In genomic region chr19:31214086-31214485, GRCh38 we compare ENCODE assay signal across 8 cellular contexts.
A peak's percentile ranks its signal among the peaks of the same experiment; 100 is the strongest.
DNase-seq lines count a peak whose midpoint lies in the region; ATAC-seq, FAIRE-seq and TF ChIP-seq lines count a peak whose summit lies in the region.

No MANE protein-coding gene starts in this region.

- H3K4me3 ChIP-seq in keratinocyte (ENCODE audit: control insufficient read depth in 2 of 3, extremely low read depth in 1 of 3, insufficient read depth in 2 of 3, low read depth in 1 of 3, low read length in 3 of 3), result peak overlapping the region in 1 of 3 experiments; percentile 15

- no peaks in the 10 kb centered on the region for H3K79me2 ChIP-seq in keratinocyte (ENCODE audit: control insufficient read depth, insufficient read depth, low read length)

- peak overlapping the region; percentile 69 for H3K4me2 ChIP-seq in keratinocyte (ENCODE audit: control insufficient read depth, extremely low read depth, insufficient read depth, low read depth, low read length)

- H3K27me3 Mint-ChIP-seq in activated naive CD8-positive, alpha-beta T cell treated with anti-CD3 and anti-CD28 coated beads for 36 hours, result peaks cover 4% of the 10 kb centered on the region
- H3K27me3 Mint-ChIP-seq in type B pancreatic cell, result peaks cover 10% of the 10 kb centered on the region

- H4K20me1 ChIP-seq in keratinocyte (ENCODE audit: control insufficient read depth, extremely low read depth, insufficient read depth, low read length), result no peaks in the 10 kb centered on the region

- H2AFZ ChIP-seq in keratinocyte (ENCODE audit: control insufficient read depth, low read length), result peak overlapping the region; percentile 57

- DNase-seq in T-helper 1 cell (peak; percentile 65 to 98 (median 76)), keratinocyte (ENCODE audit: low read depth, low spot score) (peak; percentile 95), type B pancreatic cell (ENCODE audit: extremely low spot score, unreplicated experiment) (no peak)
- peak; percentile 90 for DNase-seq in activated naive CD8-positive, alpha-beta T cell treated with anti-CD3 and anti-CD28 coated beads for 36 hours
- peak; percentile 68 for DNase-seq in stimulated activated CD8-positive, alpha-beta memory T cell treated with anti-CD3 and anti-CD28 coated beads, Interleukin-15, amount 100 ng/mL, for 1 hour (ENCODE audit: low read depth)

- H3K36me3 ChIP-seq in keratinocyte (ENCODE audit: control insufficient read depth in 2 of 2, extremely low read depth in 1 of 2, insufficient read depth in 2 of 2, low read length in 2 of 2), result no peaks in the 10 kb centered on the region

- peaks cover 7% of the 10 kb centered on the region for H3K9me3 Mint-ChIP-seq in activated naive CD8-positive, alpha-beta T cell treated with anti-CD3 and anti-CD28 coated beads for 36 hours
- peaks cover 4% of the 10 kb centered on the region for H3K9me3 Mint-ChIP-seq in type B pancreatic cell

- no peak for TF ChIP-seq CTCF in keratinocyte (optimal IDR thresholded peaks at IDR 0.05 in 1 of 3, IDR thresholded peaks at IDR 0.05 in 1 of 3, conservative IDR thresholded peaks at IDR 0.05 in 1 of 3; ENCODE audit: extremely low read depth in 1 of 3, insufficient read depth in 2 of 3, low read length in 3 of 3)
- no peak for TF ChIP-seq CTCF in type B pancreatic cell (conservative IDR thresholded peaks at IDR 0.05)

- ATAC-seq in HG03097 (IDR thresholded peaks at IDR 0.05; ENCODE audit: low FRiP score, unreplicated experiment) (peak; percentile 70), GM21576 (IDR thresholded peaks at IDR 0.05; ENCODE audit: unreplicated experiment) (no peak), GM18520 (IDR thresholded peaks at IDR 0.05; ENCODE audit: unreplicated experiment) (no peak)

- dilution Hi-C loops in keratinocyte (cut with MboI; ENCODE audit: extremely low pct_ligation_motif_present, low sequenced_read_pairs), result no loop called here

- no peaks in the 10 kb centered on the region for H3K9me3 ChIP-seq in keratinocyte (ENCODE audit: control insufficient read depth, low read depth, low read length)

- peak overlapping the region; percentile 98 for H3K27ac Mint-ChIP-seq in activated naive CD8-positive, alpha-beta T cell treated with anti-CD3 and anti-CD28 coated beads for 36 hours
- no peak overlapping the region for H3K27ac Mint-ChIP-seq in type B pancreatic cell

- peaks cover 7% of the 10 kb centered on the region for H3K36me3 Mint-ChIP-seq in activated naive CD8-positive, alpha-beta T cell treated with anti-CD3 and anti-CD28 coated beads for 36 hours
- H3K36me3 Mint-ChIP-seq in type B pancreatic cell, result no peaks in the 10 kb centered on the region

- H3K27me3 ChIP-seq in keratinocyte (ENCODE audit: control insufficient read depth, extremely low read depth, insufficient read depth, low read length), result no peaks in the 10 kb centered on the region

- H3K9ac ChIP-seq in keratinocyte (ENCODE audit: control insufficient read depth, extremely low read depth, insufficient read depth, low read length), result peak overlapping the region; percentile 40

- peak overlapping the region; percentile 67 for H3K4me3 Mint-ChIP-seq in activated naive CD8-positive, alpha-beta T cell treated with anti-CD3 and anti-CD28 coated beads for 36 hours
- H3K4me3 Mint-ChIP-seq in type B pancreatic cell, result no peak overlapping the region

- H3K4me1 Mint-ChIP-seq in activated naive CD8-positive, alpha-beta T cell treated with anti-CD3 and anti-CD28 coated beads for 36 hours, result peaks cover 25% of the 10 kb centered on the region
- H3K4me1 Mint-ChIP-seq in type B pancreatic cell (ENCODE audit: unreplicated experiment), result no peaks in the 10 kb centered on the region

- H3K9me1 ChIP-seq in keratinocyte (ENCODE audit: control insufficient read depth, extremely low read depth, insufficient read depth, low read length), result no peaks in the 10 kb centered on the region

- peak overlapping the region; percentile 90 for H3K27ac ChIP-seq in keratinocyte (ENCODE audit: control insufficient read depth, insufficient read depth, low read length)

- FAIRE-seq in keratinocyte (lab: Jason Lieb, UNC), result peak; percentile 99

- H3K4me1 ChIP-seq in keratinocyte (ENCODE audit: control insufficient read depth, extremely low read depth, insufficient read depth, low read length), result peaks cover 20% of the 10 kb centered on the region
